1 cellular context compared by ENCODE assay signal in genomic region chr3:27368831-27369607, GRCh38.
TF ChIP-seq lines count a peak whose summit lies in the region.

Gene NEK10 (minus strand): TSS chr3:27369383. CDS start chr3:27352882, 16,501 bp downstream.

TF ChIP-seq in HepG2, 621 proteins besides CTCF, POLR2A, EP300 and RAD21 (continued from another document and continues in another):
- TF ChIP-seq DMTF1 (CRISPR knock-in tag; IDR thresholded peaks at IDR 0.05) (no peak), ZNF800 (CRISPR knock-in tag; IDR thresholded peaks at IDR 0.05) (no peak; the same call in 1 of the 2 replicates), KLF11 (CRISPR knock-in tag; IDR thresholded peaks at IDR 0.05) (no peak), NCOR1 (IDR thresholded peaks at IDR 0.05; ENCODE audit: borderline replicate concordance, low read length) (no peak), MED1 (CRISPR knock-in tag; IDR thresholded peaks at IDR 0.05) (0 out of 2 replicates have a peak, but pooled peaks have one; percentile 10), NR1H2 (CRISPR knock-in tag; IDR thresholded peaks at IDR 0.05; ENCODE audit: borderline replicate concordance, low read depth) (no peak), AKAP8 (CRISPR knock-in tag; IDR thresholded peaks at IDR 0.05) (no peak; the same call in 1 of the 2 replicates), MZF1 (CRISPR knock-in tag; IDR thresholded peaks at IDR 0.05; ENCODE audit: borderline replicate concordance) (no peak), AKNA (CRISPR knock-in tag; IDR thresholded peaks at IDR 0.05; ENCODE audit: borderline replicate concordance) (no peak), MXD1 (CRISPR knock-in tag; IDR thresholded peaks at IDR 0.05) (0 out of 2 replicates have a peak, but pooled peaks have one; percentile 48), CHD2 (IDR thresholded peaks at IDR 0.05; ENCODE audit: low read depth, low read length) (peak; percentile 53; the same call in 1 of the 2 replicates), GATAD2A (CRISPR knock-in tag; IDR thresholded peaks at IDR 0.05) (peak; percentile 34; the same call in 1 of the 2 replicates), ZNF546 (CRISPR knock-in tag; conservative IDR thresholded peaks at IDR 0.05) (no peak), ZSCAN5A (CRISPR knock-in tag; IDR thresholded peaks at IDR 0.05; ENCODE audit: borderline replicate concordance) (no peak), TAF15 (IDR thresholded peaks at IDR 0.05; ENCODE audit: low read depth, low read length, poor library complexity, severe bottlenecking) (no peak), LRRFIP1 (CRISPR knock-in tag; conservative IDR thresholded peaks at IDR 0.05) (no peak), ADNP (CRISPR knock-in tag; IDR thresholded peaks at IDR 0.05) (no peak), GATAD1 (CRISPR knock-in tag; IDR thresholded peaks at IDR 0.05) (peak; percentile 88), ZNF142 (CRISPR knock-in tag; IDR thresholded peaks at IDR 0.05) (no peak), ZNF768 (CRISPR knock-in tag; IDR thresholded peaks at IDR 0.05) (peak; percentile 45; the same call in 1 of the 2 replicates), ZNF878 (CRISPR knock-in tag; IDR thresholded peaks at IDR 0.05) (no peak), CREB1 (IDR thresholded peaks at IDR 0.05) (peak; percentile 78), CREB1 (CRISPR knock-in tag; IDR thresholded peaks at IDR 0.05) (no peak; the same call in 1 of the 2 replicates), ZNF703 (CRISPR knock-in tag; IDR thresholded peaks at IDR 0.05; ENCODE audit: borderline replicate concordance) (no peak), POGZ (CRISPR knock-in tag; IDR thresholded peaks at IDR 0.05) (peak; percentile 92), ZNF841 (CRISPR knock-in tag; IDR thresholded peaks at IDR 0.05; ENCODE audit: borderline replicate concordance) (no peak), TRIM24 (CRISPR knock-in tag; IDR thresholded peaks at IDR 0.05) (no peak), MLXIP (CRISPR knock-in tag; IDR thresholded peaks at IDR 0.05; ENCODE audit: borderline replicate concordance) (no peak), HMGA1 (CRISPR knock-in tag; conservative IDR thresholded peaks at IDR 0.05) (no peak)
